Comparison of ENCODE assay signal across 29 cellular contexts in the genomic region with DNA sequence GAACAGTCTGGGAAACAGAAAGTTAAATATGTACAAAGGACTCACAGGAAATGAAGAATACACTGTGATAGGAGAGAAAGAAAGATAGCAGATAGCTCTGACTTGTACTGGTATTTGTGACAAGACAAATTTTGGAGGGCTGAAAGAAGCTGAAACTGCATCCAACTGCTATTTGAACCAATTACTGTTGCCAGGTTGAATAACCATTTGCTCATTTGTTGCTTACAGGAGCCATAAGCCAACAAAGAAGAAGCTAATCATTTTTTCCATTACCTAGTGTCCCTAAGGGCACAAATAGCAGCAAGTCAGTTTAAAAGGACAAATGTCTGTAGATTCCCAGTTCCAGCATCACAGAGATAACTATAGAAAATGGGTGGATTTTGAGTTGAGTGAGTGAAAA.
"Had no signal": no experiment of that assay in that cellular context is flagged by ENCODE, and none has a peak within 500 bp of the region (broad histone marks: within the 10 kb centered on the region; RNA-seq: fewer than 3 reads in every experiment).

No MANE protein-coding gene starts in this region.

- H3K27ac Mint-ChIP-seq: naive thymus-derived CD8-positive, alpha-beta T cell; natural killer cell treated with Interleukin-12 subunit alpha and Interleukin-12 subunit beta and Interleukin-15 and Interleukin-18, amount 100 ng/mL, for 72 hours; nephron progenitor cell; progenitor cell of endocrine pancreas; stimulated activated effector memory CD8-positive, alpha-beta T cell treated with anti-CD3 and anti-CD28 coated beads, Interleukin-12 subunit alpha, Interleukin-12 subunit beta, amount 100 ng/mL, for 72 hours; stimulated activated naive B cell treated with anti-CD40 and anti-IgM and Interleukin-4, amounts not matched to agents 10 μg/mL and 1 μg/mL and 100 μg/mL, for 72 hours; stimulated activated naive CD8-positive, alpha-beta T cell treated with anti-CD3 and anti-CD28 coated beads, Interleukin-15, Interleukin-2, amounts not matched to agents 100 ng/mL and 50 ng/mL, for 24 hours; type B pancreatic cell had no signal

- H3K4me1 ChIP-seq: parathyroid adenoma, psoas muscle, right lobe of liver, sigmoid colon, stomach, testis, tibial artery, transverse colon, upper lobe of right lung, uterus had no signal

- H3K27me3 Mint-ChIP-seq: naive thymus-derived CD8-positive, alpha-beta T cell; natural killer cell treated with Interleukin-12 subunit alpha and Interleukin-12 subunit beta and Interleukin-15 and Interleukin-18, amount 100 ng/mL, for 72 hours; progenitor cell of endocrine pancreas; stimulated activated naive B cell treated with anti-CD40 and anti-IgM and Interleukin-4, amounts not matched to agents 10 μg/mL and 1 μg/mL and 100 μg/mL, for 72 hours; stimulated activated naive CD8-positive, alpha-beta T cell treated with anti-CD3 and anti-CD28 coated beads, Interleukin-15, Interleukin-2, amounts not matched to agents 100 ng/mL and 50 ng/mL, for 24 hours; type B pancreatic cell had no signal

- H3K4me3 Mint-ChIP-seq: naive thymus-derived CD8-positive, alpha-beta T cell; natural killer cell treated with Interleukin-12 subunit alpha and Interleukin-12 subunit beta and Interleukin-15 and Interleukin-18, amount 100 ng/mL, for 72 hours; nephron progenitor cell; neural crest cell; stimulated activated effector memory CD8-positive, alpha-beta T cell treated with anti-CD3 and anti-CD28 coated beads, Interleukin-12 subunit alpha, Interleukin-12 subunit beta, amount 100 ng/mL, for 72 hours; stimulated activated naive B cell treated with anti-CD40 and anti-IgM and Interleukin-4, amounts not matched to agents 10 μg/mL and 1 μg/mL and 100 μg/mL, for 72 hours; stimulated activated naive CD8-positive, alpha-beta T cell treated with anti-CD3 and anti-CD28 coated beads, Interleukin-15, Interleukin-2, amounts not matched to agents 100 ng/mL and 50 ng/mL, for 24 hours; type B pancreatic cell had no signal

- H3K9ac ChIP-seq: parathyroid adenoma had no signal

- H3K4me3 ChIP-seq: ovary, psoas muscle, right lobe of liver, sigmoid colon, stomach, testis, tibial artery, transverse colon, upper lobe of right lung, uterus had no signal

- H3K27ac ChIP-seq: ovary, parathyroid adenoma, psoas muscle, right lobe of liver, sigmoid colon, stomach, testis, tibial artery, transverse colon, upper lobe of right lung, uterus had no signal

- H3K79me2 ChIP-seq: parathyroid adenoma had no signal

- H3K36me3 Mint-ChIP-seq: naive thymus-derived CD8-positive, alpha-beta T cell; natural killer cell treated with Interleukin-12 subunit alpha and Interleukin-12 subunit beta and Interleukin-15 and Interleukin-18, amount 100 ng/mL, for 72 hours; stimulated activated effector memory CD8-positive, alpha-beta T cell treated with anti-CD3 and anti-CD28 coated beads, Interleukin-12 subunit alpha, Interleukin-12 subunit beta, amount 100 ng/mL, for 72 hours; stimulated activated naive B cell treated with anti-CD40 and anti-IgM and Interleukin-4, amounts not matched to agents 10 μg/mL and 1 μg/mL and 100 μg/mL, for 72 hours; type B pancreatic cell had no signal

- H3K36me3 ChIP-seq: ovary, right lobe of liver, sigmoid colon, stomach, tibial artery, transverse colon, upper lobe of right lung, uterus had no signal

- ATAC-seq: naive thymus-derived CD8-positive, alpha-beta T cell; natural killer cell treated with Interleukin-12 subunit alpha and Interleukin-12 subunit beta and Interleukin-15 and Interleukin-18, amount 100 ng/mL, for 72 hours; psoas muscle; right cardiac atrium; right lobe of liver; stimulated activated effector memory CD8-positive, alpha-beta T cell treated with anti-CD3 and anti-CD28 coated beads, Interleukin-12 subunit alpha, Interleukin-12 subunit beta, amount 100 ng/mL, for 72 hours; stimulated activated naive B cell treated with anti-CD40 and anti-IgM and Interleukin-4, amounts not matched to agents 10 μg/mL and 1 μg/mL and 100 μg/mL, for 72 hours; upper lobe of right lung had no signal

- H2AFZ ChIP-seq: parathyroid adenoma had no signal

- H3K27me3 ChIP-seq: ovary, right lobe of liver, sigmoid colon, stomach, testis, tibial artery, transverse colon, upper lobe of right lung, uterus had no signal

- H3K4me1 Mint-ChIP-seq: naive thymus-derived CD8-positive, alpha-beta T cell; nephron progenitor cell; stimulated activated effector memory CD8-positive, alpha-beta T cell treated with anti-CD3 and anti-CD28 coated beads, Interleukin-12 subunit alpha, Interleukin-12 subunit beta, amount 100 ng/mL, for 72 hours; stimulated activated naive B cell treated with anti-CD40 and anti-IgM and Interleukin-4, amounts not matched to agents 10 μg/mL and 1 μg/mL and 100 μg/mL, for 72 hours had no signal

- H3K9me3 Mint-ChIP-seq: nephron progenitor cell, neural crest cell, type B pancreatic cell had no signal

- DNase-seq: naive thymus-derived CD8-positive, alpha-beta T cell; nephron progenitor cell; occipital lobe; ovary; posterior cingulate gyrus; psoas muscle; right cardiac atrium; right lobe of liver; sigmoid colon; small intestine; stimulated activated CD4-positive, alpha-beta T cell treated with anti-CD3 and anti-CD28 coated beads, Interleukin-15, amount 100 ng/mL, for 24 hours; stimulated activated CD4-positive, alpha-beta T cell treated with anti-CD3 and anti-CD28 coated beads, Interleukin-2, amount 100 ng/mL, for 24 hours; stimulated activated CD4-positive, alpha-beta T cell treated with anti-CD3 and anti-CD28 coated beads, Interleukin-2, amount 100 ng/mL, for 48 hours; stimulated activated CD4-positive, alpha-beta T cell treated with anti-CD3 and anti-CD28 coated beads, Interleukin-4, amount 100 ng/mL, for 24 hours; stimulated activated naive B cell treated with anti-CD40 and anti-IgM and Interleukin-4, amounts not matched to agents 10 μg/mL and 1 μg/mL and 100 μg/mL, for 72 hours; stimulated activated naive CD4-positive, alpha-beta T cell treated with Interleukin-2 at 50 U/mL for 16 hours; stomach; testis; tibial artery; transverse colon; upper lobe of right lung; uterus had no signal

- H3K9me3 ChIP-seq: ovary, right lobe of liver, sigmoid colon, stomach, testis, tibial artery, transverse colon, uterus had no signal
